In genomic region chr15:80264031-80264430, GRCh38 we compare ENCODE assay signal across 17 cellular contexts. TPM values are rescaled to one million over a fixed set of nuclear protein-coding genes. Genes with fewer than 3 reads are reported as not detected.
DNase-seq lines count a peak whose midpoint lies in the region; ATAC-seq and TF ChIP-seq lines count a peak whose summit lies in the region.
"Had no signal": no experiment of that assay in that cellular context is flagged by ENCODE, and none has a peak within 500 bp of the region (broad histone marks: within the 10 kb centered on the region; RNA-seq: fewer than 3 reads in every experiment).

No MANE protein-coding gene starts in this region.

- no peak for ATAC-seq in HG03354 (IDR thresholded peaks at IDR 0.05; ENCODE audit: poor library complexity, severe bottlenecking, unreplicated experiment)
- ATAC-seq: Right ventricle myocardium inferior had no signal

- TF ChIP-seq CTCF in epithelial cell of esophagus (IDR thresholded peaks at IDR 0.05; ENCODE audit: insufficient read depth, low read depth, low read length, missing control alignments): no peak

- H3K4me3 ChIP-seq in H7 (ENCODE audit: insufficient read depth, low read depth, low read length) (no peak overlapping the region), epithelial cell of esophagus (ENCODE audit: low read length) (no peak overlapping the region)
- H3K4me3 ChIP-seq: coronary artery, prostate gland, spleen had no signal

- no peaks in the 10 kb centered on the region for H3K36me3 ChIP-seq in H7 (replicated peaks; ENCODE audit: control insufficient read depth, insufficient read depth, low read length)
- H3K36me3 ChIP-seq: prostate gland, spleen had no signal

- DNase-seq in H7 (peak; percentile 36), epithelial cell of esophagus (ENCODE audit: low read depth) (peak; percentile 27), myocyte (ENCODE audit: low read depth) (peak; percentile 18), NCI-H226 (no peak), KG1 (lab: John Stamatoyannopoulos, UW) (no peak)
- DNase-seq: activated CD4-positive, CD25-positive, alpha-beta regulatory T cell; activated gamma-delta T cell; C1 segment of cervical spinal cord; glutamatergic neuron; NCI-H1694 treated with DMSO at 0.1 percent for 48 hours; spleen had no signal

- no peaks in the 10 kb centered on the region; the same call in 1 of the 2 replicates for H3K27me3 ChIP-seq in H7 (ENCODE audit: control insufficient read depth, insufficient read depth, low read length)

TF ChIP-seq in PFSK-1, 5 proteins besides CTCF, POLR2A, EP300 and RAD21:
- peak; percentile 75 to 92 for TF ChIP-seq REST (IDR thresholded peaks at IDR 0.05; ENCODE audit: insufficient read depth in 1 of 2, low read depth in 2 of 2, low read length in 2 of 2)
- TF ChIP-seq TAF1 (IDR thresholded peaks at IDR 0.05; ENCODE audit: borderline replicate concordance, insufficient read depth, low read length): no peak
- no peak for TF ChIP-seq FOXP2 (optimal IDR thresholded peaks at IDR 0.05; ENCODE audit: borderline replicate concordance, extremely low read depth, extremely low read length, insufficient read depth)
- TF ChIP-seq POLR2AphosphoS5 (IDR thresholded peaks at IDR 0.05; ENCODE audit: low read depth, low read length): no peak
- TF ChIP-seq SIN3A (IDR thresholded peaks at IDR 0.05; ENCODE audit: borderline replicate concordance, insufficient read depth, low read length): no peak
TF ChIP-seq in PFSK-1: peak in this region for 1.

RNA-seq across cellular contexts. Expression of gene CTXND1, which starts 12.0 kb away (rescaled TPM):
- total RNA-seq in H7 (2014; rRNA removed; shearing (Covaris generic)): 0.15 TPM in 1 of 2 replicates, not detected in the other
- polyA plus RNA-seq in PFSK-1 (2012; ENCODE audit: insufficient read length, low read depth): 0.06 TPM
- total RNA-seq in myocyte: not detected in 2 replicates
- polyA plus RNA-seq in myocyte (2012): not detected
- total RNA-seq: endothelial cell of umbilical vein had no signal
- polyA plus RNA-seq: endothelial cell of umbilical vein had no signal

Comparison
In these comparisons a context has a peak if more than half of its experiments do, and no peak if none do; other contexts are left out.
1. DNase-seq: peak in H7 (single experiment), epithelial cell of esophagus (single experiment) and myocyte (single experiment); none in NCI-H226 (single experiment) and KG1 (single experiment).